11 cellular contexts compared by ENCODE assay signal in genomic region chr12:69024413-69024812, GRCh38.
DNase-seq lines count a peak whose midpoint lies in the region; ATAC-seq and TF ChIP-seq lines count a peak whose summit lies in the region.
"Had no signal": no experiment of that assay in that cellular context is flagged by ENCODE, and none has a peak within 500 bp of the region (broad histone marks: within the 10 kb centered on the region; RNA-seq: fewer than 3 reads in every experiment).

No MANE protein-coding gene starts in this region.

- peaks cover 13% of the 10 kb centered on the region for H3K4me1 Mint-ChIP-seq in progenitor cell of endocrine pancreas (ENCODE audit: low read depth)
- H3K4me1 Mint-ChIP-seq in WTC11: no peaks in the 10 kb centered on the region

- no peaks in the 10 kb centered on the region for H4K20me1 ChIP-seq in SK-N-SH (ENCODE audit: insufficient read depth)

- H3K79me2 ChIP-seq in SK-N-SH (ENCODE audit: insufficient read depth): no peaks in the 10 kb centered on the region

- peaks cover 4% of the 10 kb centered on the region for H3K9me3 Mint-ChIP-seq in progenitor cell of endocrine pancreas (ENCODE audit: low read depth)
- H3K9me3 Mint-ChIP-seq in WTC11: peaks cover 9% of the 10 kb centered on the region
- H3K9me3 Mint-ChIP-seq: CD8-positive, alpha-beta T cell had no signal

- H3K36me3 ChIP-seq in SK-N-SH (replicated peaks in 1 of 2; ENCODE audit: control insufficient read depth in 1 of 2, insufficient read depth in 2 of 2, low read length in 1 of 2): no peaks in the 10 kb centered on the region

- DNase-seq in HK-2 (ENCODE audit: unreplicated experiment) (peak; percentile 82), SK-N-SH (no peak), foreskin keratinocyte (peak; percentile 82 to 90), progenitor cell of endocrine pancreas (ENCODE audit: low spot score, unreplicated experiment) (no peak), WTC11 (ENCODE audit: low spot score) (no peak)
- DNase-seq: CD8-positive, alpha-beta T cell; NCI-H446 treated with DMSO at 0.1 percent for 48 hours had no signal

- 33% methylated on average over 7 of the region's 7 CpGs for WGBS in SK-N-SH (ENCODE audit: low lambda C conversion rate)

- CTCF ChIA-PET in SK-N-SH (lab: Yijun Ruan, JAX): no interaction called here
- CTCF ChIA-PET in WTC11 (lab: Charles Lee): no interaction called here

- H3K36me3 Mint-ChIP-seq in progenitor cell of endocrine pancreas (ENCODE audit: insufficient read depth) (no peaks in the 10 kb centered on the region), WTC11 (no peaks in the 10 kb centered on the region)
- H3K36me3 Mint-ChIP-seq: CD8-positive, alpha-beta T cell had no signal

- H3K27ac Mint-ChIP-seq in progenitor cell of endocrine pancreas (no peak overlapping the region), WTC11 (no peak overlapping the region)
- H3K27ac Mint-ChIP-seq: CD8-positive, alpha-beta T cell had no signal

- ATAC-seq in foreskin keratinocyte: peak; percentile 94
- ATAC-seq in WTC11: no peak
- no peak for ATAC-seq in GM21447 (IDR thresholded peaks at IDR 0.05; ENCODE audit: unreplicated experiment)
- ATAC-seq in GM21723 (IDR thresholded peaks at IDR 0.05; ENCODE audit: unreplicated experiment): no peak
- ATAC-seq in GM21367 (IDR thresholded peaks at IDR 0.05; ENCODE audit: unreplicated experiment): no peak
- ATAC-seq: CD8-positive, alpha-beta T cell had no signal

- no peak for TF ChIP-seq CTCF in SK-N-SH (IDR thresholded peaks at IDR 0.05)
- TF ChIP-seq CTCF in foreskin keratinocyte (conservative IDR thresholded peaks at IDR 0.05): no peak
- no peak for TF ChIP-seq CTCF in progenitor cell of endocrine pancreas (IDR thresholded peaks at IDR 0.05; ENCODE audit: unreplicated experiment)
- no peak for TF ChIP-seq CTCF in WTC11 (IDR thresholded peaks at IDR 0.05)

- H3F3A ChIP-seq in SK-N-SH (replicated peaks; ENCODE audit: insufficient read depth): peaks cover 2% of the 10 kb centered on the region

- H2AFZ ChIP-seq in SK-N-SH (ENCODE audit: low read depth): no peak overlapping the region

- no peak for TF ChIP-seq RAD21 in SK-N-SH (IDR thresholded peaks at IDR 0.05; ENCODE audit: low read length)

- H3K27me3 Mint-ChIP-seq in progenitor cell of endocrine pancreas (peaks cover 9% of the 10 kb centered on the region), WTC11 (ENCODE audit: low read depth) (no peaks in the 10 kb centered on the region)

- H3K9me2 ChIP-seq in SK-N-SH: no peaks in the 10 kb centered on the region

- no peak for TF ChIP-seq EP300 in SK-N-SH (IDR thresholded peaks at IDR 0.05; ENCODE audit: borderline replicate concordance in 1 of 2, low read depth in 1 of 2, low read length in 1 of 2)

- no peaks in the 10 kb centered on the region for H3K9me3 ChIP-seq in SK-N-SH

- peak overlapping the region in 1 of 2 experiments; percentile 27; a peak in 2 of 4 replicates for H3K27ac ChIP-seq in SK-N-SH (ENCODE audit: low read depth in 2 of 2, low read length in 1 of 2)
- H3K27ac ChIP-seq in foreskin keratinocyte: peak overlapping the region; percentile 89

- POLR2A ChIA-PET in SK-N-SH (lab: Yijun Ruan, JAX) (no interaction called here), WTC11 (lab: Charles Lee) (no interaction called here)

- H3K27me3 ChIP-seq in SK-N-SH (ENCODE audit: insufficient read depth) (no peaks in the 10 kb centered on the region), foreskin keratinocyte (no peaks in the 10 kb centered on the region)

- peak overlapping the region; percentile 17 for H3K4me3 Mint-ChIP-seq in progenitor cell of endocrine pancreas (ENCODE audit: low read depth)
- H3K4me3 Mint-ChIP-seq in WTC11: no peak overlapping the region
- H3K4me3 Mint-ChIP-seq: CD8-positive, alpha-beta T cell had no signal

- no peak overlapping the region; a peak in 1 of 4 replicates for H3K4me3 ChIP-seq in SK-N-SH (ENCODE audit: low read depth in 2 of 2, low read length in 1 of 2)
- H3K4me3 ChIP-seq: skin epidermis had no signal

- no peak overlapping the region for H3K9ac ChIP-seq in SK-N-SH

- 0 out of 2 replicates have a peak overlapping the region, but pooled peaks have one; percentile 4 for H3K4me2 ChIP-seq in SK-N-SH

- H3K4me1 ChIP-seq in SK-N-SH (ENCODE audit: control insufficient read depth in 1 of 2, insufficient read depth in 2 of 2, low read depth in 1 of 2, low read length in 1 of 2): 0 out of 4 replicates have a peak, but pooled peaks cover 0 to 10% of the 10 kb centered on the region in 2 experiments
- H3K4me1 ChIP-seq in foreskin keratinocyte: peaks cover 34% of the 10 kb centered on the region

TF ChIP-seq in SK-N-SH, 30 proteins besides CTCF, POLR2A, EP300 and RAD21:
- TF ChIP-seq RXRA (IDR thresholded peaks at IDR 0.05; ENCODE audit: borderline replicate concordance, low read depth): no peak
- TF ChIP-seq SMC3 (IDR thresholded peaks at IDR 0.05; ENCODE audit: low read depth, low read length): no peak
- TF ChIP-seq TEAD4 (IDR thresholded peaks at IDR 0.05; ENCODE audit: borderline replicate concordance, insufficient read depth): no peak
- no peak for TF ChIP-seq JUND (IDR thresholded peaks at IDR 0.05)
- TF ChIP-seq POLR2AphosphoS5 (IDR thresholded peaks at IDR 0.05; ENCODE audit: low read depth, low read length): no peak
- TF ChIP-seq CHD2 (IDR thresholded peaks at IDR 0.05; ENCODE audit: low read length, partially characterized antibody): no peak
- no peak for TF ChIP-seq MXI1 (IDR thresholded peaks at IDR 0.05; ENCODE audit: low read depth, low read length)
- TF ChIP-seq SIN3A (IDR thresholded peaks at IDR 0.05; ENCODE audit: borderline replicate concordance, low read depth, low read length): no peak
- TF ChIP-seq NRF1 (IDR thresholded peaks at IDR 0.05; ENCODE audit: low read depth, low read length): no peak
- TF ChIP-seq ELF1 (IDR thresholded peaks at IDR 0.05): no peak
- TF ChIP-seq NFIC (IDR thresholded peaks at IDR 0.05; ENCODE audit: borderline replicate concordance): no peak
- TF ChIP-seq MAX (IDR thresholded peaks at IDR 0.05; ENCODE audit: low read depth): no peak

TF ChIP-seq in WTC11, 78 proteins besides CTCF, POLR2A, EP300 and RAD21:
- no peak for TF ChIP-seq ZNF317 (CRISPR knock-in tag; IDR thresholded peaks at IDR 0.05; ENCODE audit: borderline replicate concordance, low read depth)
- TF ChIP-seq, protein P1, sequence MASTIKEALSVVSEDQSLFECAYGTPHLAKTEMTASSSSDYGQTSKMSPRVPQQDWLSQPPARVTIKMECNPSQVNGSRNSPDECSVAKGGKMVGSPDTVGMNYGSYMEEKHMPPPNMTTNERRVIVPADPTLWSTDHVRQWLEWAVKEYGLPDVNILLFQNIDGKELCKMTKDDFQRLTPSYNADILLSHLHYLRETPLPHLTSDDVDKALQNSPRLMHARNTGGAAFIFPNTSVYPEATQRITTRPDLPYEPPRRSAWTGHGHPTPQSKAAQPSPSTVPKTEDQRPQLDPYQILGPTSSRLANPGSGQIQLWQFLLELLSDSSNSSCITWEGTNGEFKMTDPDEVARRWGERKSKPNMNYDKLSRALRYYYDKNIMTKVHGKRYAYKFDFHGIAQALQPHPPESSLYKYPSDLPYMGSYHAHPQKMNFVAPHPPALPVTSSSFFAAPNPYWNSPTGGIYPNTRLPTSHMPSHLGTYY (CRISPR knock-in tag; IDR thresholded peaks at IDR 0.05): no peak
- TF ChIP-seq, protein P2, sequence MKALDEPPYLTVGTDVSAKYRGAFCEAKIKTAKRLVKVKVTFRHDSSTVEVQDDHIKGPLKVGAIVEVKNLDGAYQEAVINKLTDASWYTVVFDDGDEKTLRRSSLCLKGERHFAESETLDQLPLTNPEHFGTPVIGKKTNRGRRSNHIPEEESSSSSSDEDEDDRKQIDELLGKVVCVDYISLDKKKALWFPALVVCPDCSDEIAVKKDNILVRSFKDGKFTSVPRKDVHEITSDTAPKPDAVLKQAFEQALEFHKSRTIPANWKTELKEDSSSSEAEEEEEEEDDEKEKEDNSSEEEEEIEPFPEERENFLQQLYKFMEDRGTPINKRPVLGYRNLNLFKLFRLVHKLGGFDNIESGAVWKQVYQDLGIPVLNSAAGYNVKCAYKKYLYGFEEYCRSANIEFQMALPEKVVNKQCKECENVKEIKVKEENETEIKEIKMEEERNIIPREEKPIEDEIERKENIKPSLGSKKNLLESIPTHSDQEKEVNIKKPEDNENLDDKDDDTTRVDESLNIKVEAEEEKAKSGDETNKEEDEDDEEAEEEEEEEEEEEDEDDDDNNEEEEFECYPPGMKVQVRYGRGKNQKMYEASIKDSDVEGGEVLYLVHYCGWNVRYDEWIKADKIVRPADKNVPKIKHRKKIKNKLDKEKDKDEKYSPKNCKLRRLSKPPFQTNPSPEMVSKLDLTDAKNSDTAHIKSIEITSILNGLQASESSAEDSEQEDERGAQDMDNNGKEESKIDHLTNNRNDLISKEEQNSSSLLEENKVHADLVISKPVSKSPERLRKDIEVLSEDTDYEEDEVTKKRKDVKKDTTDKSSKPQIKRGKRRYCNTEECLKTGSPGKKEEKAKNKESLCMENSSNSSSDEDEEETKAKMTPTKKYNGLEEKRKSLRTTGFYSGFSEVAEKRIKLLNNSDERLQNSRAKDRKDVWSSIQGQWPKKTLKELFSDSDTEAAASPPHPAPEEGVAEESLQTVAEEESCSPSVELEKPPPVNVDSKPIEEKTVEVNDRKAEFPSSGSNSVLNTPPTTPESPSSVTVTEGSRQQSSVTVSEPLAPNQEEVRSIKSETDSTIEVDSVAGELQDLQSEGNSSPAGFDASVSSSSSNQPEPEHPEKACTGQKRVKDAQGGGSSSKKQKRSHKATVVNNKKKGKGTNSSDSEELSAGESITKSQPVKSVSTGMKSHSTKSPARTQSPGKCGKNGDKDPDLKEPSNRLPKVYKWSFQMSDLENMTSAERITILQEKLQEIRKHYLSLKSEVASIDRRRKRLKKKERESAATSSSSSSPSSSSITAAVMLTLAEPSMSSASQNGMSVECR (CRISPR knock-in tag; IDR thresholded peaks at IDR 0.05; ENCODE audit: borderline replicate concordance): no peak
- TF ChIP-seq, protein P3, sequence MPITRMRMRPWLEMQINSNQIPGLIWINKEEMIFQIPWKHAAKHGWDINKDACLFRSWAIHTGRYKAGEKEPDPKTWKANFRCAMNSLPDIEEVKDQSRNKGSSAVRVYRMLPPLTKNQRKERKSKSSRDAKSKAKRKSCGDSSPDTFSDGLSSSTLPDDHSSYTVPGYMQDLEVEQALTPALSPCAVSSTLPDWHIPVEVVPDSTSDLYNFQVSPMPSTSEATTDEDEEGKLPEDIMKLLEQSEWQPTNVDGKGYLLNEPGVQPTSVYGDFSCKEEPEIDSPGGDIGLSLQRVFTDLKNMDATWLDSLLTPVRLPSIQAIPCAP (CRISPR knock-in tag; IDR thresholded peaks at IDR 0.05): no peak
- TF ChIP-seq PRRX2 (CRISPR knock-in tag; IDR thresholded peaks at IDR 0.05): no peak
- no peak for TF ChIP-seq EMX1 (CRISPR knock-in tag; IDR thresholded peaks at IDR 0.05)
- TF ChIP-seq ATF1 (CRISPR knock-in tag; IDR thresholded peaks at IDR 0.05): no peak

Comparison
In these comparisons a context has a peak if more than half of its experiments do, and no peak if none do; other contexts are left out.
1. DNase-seq: peak in HK-2 (single experiment) and foreskin keratinocyte (2 of 2); none in SK-N-SH (single experiment), progenitor cell of endocrine pancreas (single experiment) and WTC11 (single experiment).